In the genomic region with DNA sequence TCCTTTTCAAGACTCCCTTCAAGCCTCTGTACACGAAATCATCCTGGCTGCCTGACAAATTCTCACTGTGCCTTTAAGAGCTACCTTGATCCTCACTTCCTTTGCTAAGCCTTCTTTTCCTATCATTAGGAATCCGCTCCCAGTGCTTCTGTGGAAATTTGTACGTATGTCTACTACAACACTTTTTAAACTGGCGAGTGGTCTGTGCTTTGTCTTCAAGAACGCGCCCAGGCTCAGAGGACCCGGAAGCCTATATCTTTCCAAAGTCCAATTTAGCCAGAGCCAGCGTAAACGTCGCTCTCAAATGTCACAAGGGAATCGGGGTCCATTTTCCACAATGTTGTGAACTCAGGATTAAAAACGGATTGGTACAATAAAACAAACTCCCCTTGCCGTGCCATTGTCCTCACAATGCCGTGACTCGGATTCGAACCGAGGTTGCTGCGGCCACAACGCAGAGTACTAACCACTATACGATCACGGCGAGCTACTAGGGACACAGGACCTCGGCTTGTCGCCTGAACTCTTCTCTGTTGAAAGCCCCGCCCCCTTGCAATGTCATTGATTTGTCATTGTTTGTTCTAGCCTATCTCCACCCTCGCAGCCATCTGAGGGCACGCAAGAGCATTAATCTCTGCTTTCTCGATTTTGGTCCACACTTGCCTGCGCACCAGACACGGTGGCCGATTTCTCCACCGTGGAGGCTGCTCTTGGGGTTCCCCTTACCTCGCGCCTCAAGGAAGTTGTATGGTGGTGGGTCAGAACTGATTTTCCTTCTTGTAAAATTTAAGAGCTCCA, we compare ENCODE assay signal across 8 cellular contexts. TPM values are rescaled to one million over a fixed set of nuclear protein-coding genes. Genes with fewer than 3 reads are reported as not detected.
DNase-seq lines count a peak whose midpoint lies in the region; ATAC-seq and TF ChIP-seq lines count a peak whose summit lies in the region.

No MANE protein-coding gene starts in this region.

- H2AFZ ChIP-seq in trophoblast cell (ENCODE audit: insufficient read depth, low read length, poor library complexity) = peak overlapping the region; percentile 41

- no peak overlapping the region for H2BK5ac ChIP-seq in trophoblast cell (ENCODE audit: low read depth, low read length, poor library complexity)

- CTCF ChIA-PET in HEK293T (lab: Yijun Ruan, JAX) = interaction anchor here (0.6 to 1.6 kb wide), 6 partner anchors 16 to 299 kb away, joined by 3 to 5 read pairs (median 3); no protein-coding TSS in a partner anchor

- no peak overlapping the region for H3K4ac ChIP-seq in trophoblast cell (ENCODE audit: low read depth, low read length)

- DNase-seq in GM03348 (ENCODE audit: low spot score) (peak; percentile 78), HEK293T (ENCODE audit: extremely low spot score) (peak; percentile 58), NAMALWA (ENCODE audit: low spot score) (peak; percentile 97), SK-N-DZ (ENCODE audit: low spot score) (peak; percentile 96), Right ventricle myocardium superior (peak; percentile 95), trophoblast cell (peak; percentile 95 to 98), transverse colon (peak; percentile 98)
- peak; percentile 93 for DNase-seq in activated naive CD4-positive, alpha-beta T cell treated with anti-CD3 and anti-CD28 coated beads, Interleukin-2, amount 50 U/mL, for 16 hours

- H3K4me2 ChIP-seq in trophoblast cell (ENCODE audit: low read length) = peak overlapping the region; percentile 74

- H4K12ac ChIP-seq in trophoblast cell (ENCODE audit: low read depth, low read length) = no peak overlapping the region

- H4K8ac ChIP-seq in trophoblast cell (ENCODE audit: low read depth, low read length) = peak overlapping the region; percentile 87

- peak overlapping the region; percentile 79 for H3K4me3 ChIP-seq in trophoblast cell (ENCODE audit: low read depth, low read length)
- H3K4me3 ChIP-seq in transverse colon = peak overlapping the region; percentile 41 to 55 (median 54)

- no peaks in the 10 kb centered on the region for H3K36me3 ChIP-seq in trophoblast cell (ENCODE audit: control insufficient read depth in 1 of 2, insufficient read depth in 2 of 2, low read length in 2 of 2)
- no peaks in the 10 kb centered on the region for H3K36me3 ChIP-seq in transverse colon

- H4K91ac ChIP-seq in trophoblast cell (ENCODE audit: low read depth, low read length) = peak overlapping the region; percentile 12

- peaks cover 1% of the 10 kb centered on the region for H3K79me2 ChIP-seq in trophoblast cell (ENCODE audit: control insufficient read depth, insufficient read depth, low read length, poor library complexity)

- no peak for TF ChIP-seq CTCF in transverse colon (IDR thresholded peaks at IDR 0.05)

- H3K4me1 ChIP-seq in trophoblast cell (ENCODE audit: control insufficient read depth in 1 of 2, insufficient read depth in 2 of 2, low read length in 2 of 2) (no peaks in the 10 kb centered on the region), transverse colon (peaks cover 0 to 9% (median 0%) of the 10 kb centered on the region in 4 donors)

- WGBS in trophoblast cell (ENCODE audit: extremely low coverage, insufficient coverage, insufficient read length) = no CpG with 5 or more reads among the region's 34 CpGs
- WGBS in transverse colon (ENCODE audit: low coverage in 1 of 2), 2 donors = 0 to 1% methylated on average over 4 to 34 of the region's 34 CpGs

- H2BK120ac ChIP-seq in trophoblast cell (ENCODE audit: insufficient read depth, low read length, poor library complexity) = peak overlapping the region; percentile 29

- no peak for TF ChIP-seq EP300 in transverse colon (IDR thresholded peaks at IDR 0.05; ENCODE audit: low read depth)

- H3K23ac ChIP-seq in trophoblast cell (ENCODE audit: low read length) = no peak overlapping the region

- H3K18ac ChIP-seq in trophoblast cell (ENCODE audit: low read length) = no peak overlapping the region

- peak; percentile 97 for TF ChIP-seq POLR2A in transverse colon (IDR thresholded peaks at IDR 0.05)

- intact Hi-C loops in Right ventricle myocardium superior (cut with DNase I) (loop anchor here (2.0 to 5.0 kb wide), 2 partner anchors 79 to 202 kb away; a partner anchor contains a TSS), transverse colon (cut with DNase I; ENCODE audit: low total_unique reads) (loop anchor here (10.0 kb wide), 1 partner anchor 85 kb away; no protein-coding TSS in a partner anchor)

- H2AK5ac ChIP-seq in trophoblast cell (ENCODE audit: low read length) = no peak overlapping the region

- H3K14ac ChIP-seq in trophoblast cell (ENCODE audit: low read length) = peak overlapping the region; percentile 69

- in situ Hi-C loops in transverse colon (cut with MboI; ENCODE audit: low pct_ligation_motif_present in 1 of 4, low pct_unique_long_range_greater_than_20kb in 1 of 4, low sequenced_read_pairs in 3 of 4) = loop anchor here in 2 of 4 donors (10.0 kb wide), 1 partner anchor 195 kb away; no protein-coding TSS in a partner anchor

- peak; percentile 75 for ATAC-seq in Right ventricle myocardium superior (ENCODE audit: poor library complexity)

- H3K27ac ChIP-seq in trophoblast cell (ENCODE audit: low read depth, low read length) (peak overlapping the region; percentile 56), transverse colon (peak overlapping the region; percentile 96 to 99 (median 98))

- POLR2A ChIA-PET in HEK293T (lab: Yijun Ruan, JAX) = interaction anchor here (0.6 to 3.0 kb wide), 4 partner anchors 12 to 202 kb away, joined by 3 to 23 read pairs (median 12); a partner anchor contains a TSS

- H3K9ac ChIP-seq in trophoblast cell (ENCODE audit: low read length) = peak overlapping the region; percentile 18

- peaks cover 4% of the 10 kb centered on the region for H3K79me1 ChIP-seq in trophoblast cell (ENCODE audit: low read length)

- H3K27me3 ChIP-seq in trophoblast cell (ENCODE audit: insufficient read depth, low read length) (no peaks in the 10 kb centered on the region), transverse colon (no peaks in the 10 kb centered on the region)

- no peaks in the 10 kb centered on the region for H3K9me3 ChIP-seq in trophoblast cell (ENCODE audit: insufficient read depth, low read depth, low read length)
- no peaks in the 10 kb centered on the region for H3K9me3 ChIP-seq in transverse colon

- no peak overlapping the region for H2BK12ac ChIP-seq in trophoblast cell (ENCODE audit: low read length)

TF ChIP-seq in HEK293T, 16 proteins besides CTCF, POLR2A, EP300 and RAD21:
- TF ChIP-seq FOXA1 (IDR thresholded peaks at IDR 0.05) (no peak), L3MBTL2 (conservative IDR thresholded peaks at IDR 0.05) (no peak), HDGF (IDR thresholded peaks at IDR 0.05; ENCODE audit: borderline replicate concordance) (no peak), ZNF384 (IDR thresholded peaks at IDR 0.05) (peak; percentile 47; the same call in 1 of the 2 replicates), NFRKB (IDR thresholded peaks at IDR 0.05) (no peak), ELF4 (IDR thresholded peaks at IDR 0.05) (no peak), FOXK2 (IDR thresholded peaks at IDR 0.05) (no peak), SUZ12 (IDR thresholded peaks at IDR 0.05) (no peak), LEF1 (IDR thresholded peaks at IDR 0.05; ENCODE audit: borderline replicate concordance) (no peak), TARDBP (IDR thresholded peaks at IDR 0.05) (no peak), CTBP1 (IDR thresholded peaks at IDR 0.05; ENCODE audit: borderline replicate concordance) (no peak), FOXM1 (IDR thresholded peaks at IDR 0.05; ENCODE audit: borderline replicate concordance) (no peak), BHLHE40 (IDR thresholded peaks at IDR 0.05; ENCODE audit: borderline replicate concordance) (no peak), SP1 (IDR thresholded peaks at IDR 0.05) (peak; percentile 18; the same call in 1 of the 2 replicates), ARNT (IDR thresholded peaks at IDR 0.05) (no peak)
- TF ChIP-seq, protein P1, sequence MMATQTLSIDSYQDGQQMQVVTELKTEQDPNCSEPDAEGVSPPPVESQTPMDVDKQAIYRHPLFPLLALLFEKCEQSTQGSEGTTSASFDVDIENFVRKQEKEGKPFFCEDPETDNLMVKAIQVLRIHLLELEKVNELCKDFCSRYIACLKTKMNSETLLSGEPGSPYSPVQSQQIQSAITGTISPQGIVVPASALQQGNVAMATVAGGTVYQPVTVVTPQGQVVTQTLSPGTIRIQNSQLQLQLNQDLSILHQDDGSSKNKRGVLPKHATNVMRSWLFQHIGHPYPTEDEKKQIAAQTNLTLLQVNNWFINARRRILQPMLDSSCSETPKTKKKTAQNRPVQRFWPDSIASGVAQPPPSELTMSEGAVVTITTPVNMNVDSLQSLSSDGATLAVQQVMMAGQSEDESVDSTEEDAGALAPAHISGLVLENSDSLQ (IDR thresholded peaks at IDR 0.05) = peak; percentile 37; the same call in 1 of the 2 replicates

RNA-seq across cellular contexts. Expression of a gene that starts 12.4 kb away (rescaled TPM):
- polyA plus RNA-seq in SK-N-DZ (2014; cell fraction: cytosol; rRNA removed) = 41.2 and 47.5 TPM in 2 replicates
- 27.6 and 31.7 TPM in 2 replicates for polyA plus RNA-seq in SK-N-DZ (2014; cell fraction: nucleus; rRNA removed)
- total RNA-seq in Right ventricle myocardium superior (3.3 TPM), transverse colon (1 to 10 TPM in 3 of 4 donors, not detected in 1; 3.7 to 9.8 (median 7.4) TPM)
- 7.0 and 7.8 TPM in 2 replicates for polyA plus RNA-seq in trophoblast cell (2013)

RNA-seq across cellular contexts. Expression of a gene that starts 51.8 kb away (rescaled TPM):
- polyA plus RNA-seq in SK-N-DZ (2014; cell fraction: cytosol; rRNA removed) = 0.02 TPM in 1 of 2 replicates, not detected in the other
- polyA plus RNA-seq in SK-N-DZ (2014; cell fraction: nucleus; rRNA removed) = not detected in 2 replicates
- total RNA-seq in Right ventricle myocardium superior (not detected), transverse colon (10 to 100 TPM in 1 of 4 donors, 1 to 10 TPM in 2, under 1 TPM in 1; 0.37 to 11.1 (median 5.1) TPM)
- 0.03 TPM in 2 replicates for polyA plus RNA-seq in trophoblast cell (2013)

Comparison
In these comparisons a context has a peak if more than half of its experiments do, and no peak if none do; other contexts are left out.
1. Peak in every context shown above with its lines: DNase-seq, ATAC-seq, H3K4me3 ChIP-seq and H3K27ac ChIP-seq.